In genomic region chr12:132312516-132312915, GRCh38 we compare ENCODE assay signal across 8 cellular contexts. TPM values are rescaled to one million over a fixed set of nuclear protein-coding genes. Genes with fewer than 3 reads are reported as not detected.
"Had no signal": no experiment of that assay in that cellular context is flagged by ENCODE, and none has a peak within 500 bp of the region (broad histone marks: within the 10 kb centered on the region; RNA-seq: fewer than 3 reads in every experiment).

No MANE protein-coding gene starts in this region.

- H3K27ac ChIP-seq: HL-60 had no signal

- DNase-seq: H9, HCEC 1CT had no signal

- H3K4me3 ChIP-seq: GM23338 had no signal

- FAIRE-seq: H1, H54, HepG2 had no signal

- ATAC-seq: GM23338, HepG2 had no signal

RNA-seq across cellular contexts. Expression of gene GALNT9, which starts 16.9 kb away (rescaled TPM):
- total RNA-seq: HT1080 had no signal
- polyA plus RNA-seq: HepG2 had no signal
